In genomic region chr21:36147891-36148290, GRCh38 we compare ENCODE assay signal across 20 cellular contexts.
"Had no signal": no experiment of that assay in that cellular context is flagged by ENCODE, and none has a peak within 500 bp of the region (broad histone marks: within the 10 kb centered on the region; RNA-seq: fewer than 3 reads in every experiment).

No MANE protein-coding gene starts in this region.

- H3K27me3 ChIP-seq: colonic mucosa, esophagus muscularis mucosa, gastrocnemius medialis, heart right ventricle, left lung had no signal

- H3K36me3 ChIP-seq: colonic mucosa, gastrocnemius medialis, left lung had no signal

- H3K27me3 Mint-ChIP-seq: dendritic cell treated with granulocyte-macrophage colony-stimulating factor and Interleukin-4, amounts not matched to agents 40 ng/mL and 50 ng/mL, for 4 days; memory B cell had no signal

- ATAC-seq: gastrocnemius medialis; heart right ventricle; left cardiac atrium; left lung; left ventricle myocardium superior; lower lobe of right lung; naive thymus-derived CD4-positive, alpha-beta T cell had no signal

- H3K27ac Mint-ChIP-seq: dendritic cell treated with granulocyte-macrophage colony-stimulating factor and Interleukin-4, amounts not matched to agents 40 ng/mL and 50 ng/mL, for 4 days; memory B cell had no signal

- H3K9me3 Mint-ChIP-seq: dendritic cell treated with granulocyte-macrophage colony-stimulating factor and Interleukin-4, amounts not matched to agents 40 ng/mL and 50 ng/mL, for 4 days; memory B cell; naive thymus-derived CD4-positive, alpha-beta T cell had no signal

- H3K4me3 Mint-ChIP-seq: dendritic cell treated with granulocyte-macrophage colony-stimulating factor and Interleukin-4, amounts not matched to agents 40 ng/mL and 50 ng/mL, for 4 days; memory B cell; naive thymus-derived CD4-positive, alpha-beta T cell had no signal

- H3K4me3 ChIP-seq: colonic mucosa, esophagus muscularis mucosa, gastrocnemius medialis, heart right ventricle, left lung, lower lobe of right lung had no signal

- DNase-seq: colonic mucosa; cortex of kidney; effector memory CD4-positive, alpha-beta T cell; foreskin fibroblast; foreskin melanocyte; gastrocnemius medialis; glutamatergic neuron; head of caudate nucleus; heart right ventricle; hippocampal formation; left cardiac atrium; left lung; left ventricle myocardium superior; lower lobe of right lung; mesendoderm; midbrain; naive thymus-derived CD4-positive, alpha-beta T cell had no signal
